Comparison of ENCODE assay signal across 36 cellular contexts in the genomic region with DNA sequence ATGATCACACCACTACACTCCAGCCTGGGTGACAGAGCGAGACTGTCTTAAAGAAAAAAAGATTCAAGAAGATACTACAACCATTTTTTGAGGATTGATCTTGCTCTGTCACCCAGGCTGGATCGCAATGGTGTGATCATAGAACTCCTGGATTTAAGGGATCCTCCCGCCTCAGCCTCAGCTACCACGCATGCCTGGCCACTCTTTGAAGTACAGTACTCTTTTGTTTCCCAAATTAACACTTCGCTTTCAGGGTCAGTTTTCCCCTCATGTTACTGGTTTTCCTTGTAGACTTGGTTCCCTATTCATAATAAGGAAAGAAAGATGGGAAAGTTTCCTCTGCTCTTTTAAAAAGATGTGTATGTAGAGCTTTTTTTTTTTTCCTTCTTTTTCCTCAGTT. TPM values are rescaled to one million over a fixed set of nuclear protein-coding genes. Genes with fewer than 3 reads are reported as not detected.
"Had no signal": no experiment of that assay in that cellular context is flagged by ENCODE, and none has a peak within 500 bp of the region (broad histone marks: within the 10 kb centered on the region; RNA-seq: fewer than 3 reads in every experiment).

No MANE protein-coding gene starts in this region.

- H3K36me3 ChIP-seq: ascending aorta, cardiac muscle cell, MG63 had no signal

- H2AFZ ChIP-seq: PC-9 had no signal

- DNase-seq: activated CD4-positive, alpha-beta T cell treated with anti-CD3 and anti-CD28 coated beads for 1 hour; activated CD4-positive, alpha-beta T cell treated with anti-CD3 and anti-CD28 coated beads for 48 hours; activated CD4-positive, CD25-positive, alpha-beta regulatory T cell; activated CD8-positive, alpha-beta T cell treated with anti-CD3 and anti-CD28 coated beads, Interleukin-2, amount 10 ng/mL, durations not matched to agents 7 days and 5 days; activated gamma-delta T cell; activated naive CD4-positive, alpha-beta T cell treated with Interleukin-2 at 50 U/mL for 16 hours; activated naive CD8-positive, alpha-beta T cell treated with anti-CD3 and anti-CD28 coated beads, Interleukin-2, amount 10 ng/mL, durations not matched to agents 7 days and 5 days; activated T-cell treated with anti-CD3 and anti-CD28 coated beads, Interleukin-2, amount 50 U/mL, for 24 hours; amygdala; Karpas-422; KBM-7; MG63; MV-4-11; NCI-H1092; NCI-H1436 treated with DMSO at 0.1 percent for 48 hours; NCI-H1694 treated with DMSO at 0.1 percent for 48 hours; NCI-H2029; NCI-H345; NCI-H524 treated with DMSO at 0.1 percent for 48 hours; NK-92 treated with Interleukin-12 subunit alpha and Interleukin-12 subunit beta, amount 100 ng/mL, for 24 hours; PC-9; SIG-M5; SW 1271; T-helper 1 cell; T-helper 2 cell; T-helper 9 cell had no signal

- H3K27ac Mint-ChIP-seq: activated CD8-positive, alpha-beta T cell treated with anti-CD3 and anti-CD28 coated beads, Interleukin-2, amount 10 ng/mL, durations not matched to agents 7 days and 5 days; activated naive CD4-positive, alpha-beta T cell treated with anti-CD3 and anti-CD28 coated beads, Interleukin-2, amount 50 U/mL, for 24 hours; activated naive CD8-positive, alpha-beta T cell treated with anti-CD3 and anti-CD28 coated beads, Interleukin-2, amount 10 ng/mL, durations not matched to agents 7 days and 5 days; activated T-cell treated with anti-CD3 and anti-CD28 coated beads, Interleukin-2, amount 50 U/mL, for 24 hours; activated T-helper 2 cell treated with anti-CD3 and anti-CD28 coated beads, Interferon-gamma antibody, Interleukin-2, Interleukin-4, amounts not matched to agents 10 μg/mL and 5 μg/mL and 100 μg/mL, durations not matched to agents 14 hours and 24 hours and 36 hours had no signal

- ATAC-seq: activated CD8-positive, alpha-beta T cell treated with anti-CD3 and anti-CD28 coated beads, Interleukin-2, amount 10 ng/mL, durations not matched to agents 7 days and 5 days; Right ventricle myocardium inferior had no signal

- H3K27me3 ChIP-seq: ascending aorta, cardiac muscle cell, MG63 had no signal

- H3K4me3 Mint-ChIP-seq: activated CD8-positive, alpha-beta T cell treated with anti-CD3 and anti-CD28 coated beads, Interleukin-2, amount 10 ng/mL, durations not matched to agents 7 days and 5 days; activated naive CD4-positive, alpha-beta T cell treated with anti-CD3 and anti-CD28 coated beads, Interleukin-2, amount 50 U/mL, for 24 hours; activated naive CD8-positive, alpha-beta T cell treated with anti-CD3 and anti-CD28 coated beads, Interleukin-2, amount 10 ng/mL, durations not matched to agents 7 days and 5 days; activated T-cell treated with anti-CD3 and anti-CD28 coated beads, Interleukin-2, amount 50 U/mL, for 24 hours; central memory CD8-positive, alpha-beta T cell had no signal

- H3K9me3 ChIP-seq: ascending aorta, MG63 had no signal

- H3K4me2 ChIP-seq: PC-9 had no signal

- FAIRE-seq: RCC 7860 had no signal

- H3K27ac ChIP-seq: ascending aorta, cardiac muscle cell, PC-9, RWPE1, VCaP had no signal

- H3K4me1 Mint-ChIP-seq: activated naive CD4-positive, alpha-beta T cell treated with anti-CD3 and anti-CD28 coated beads, Interleukin-2, amount 50 U/mL, for 24 hours; activated naive CD8-positive, alpha-beta T cell treated with anti-CD3 and anti-CD28 coated beads, Interleukin-2, amount 10 ng/mL, durations not matched to agents 7 days and 5 days; central memory CD8-positive, alpha-beta T cell had no signal

- H3K4me1 ChIP-seq: ascending aorta had no signal

- H3K36me3 Mint-ChIP-seq: activated naive CD4-positive, alpha-beta T cell treated with anti-CD3 and anti-CD28 coated beads, Interleukin-2, amount 50 U/mL, for 24 hours; activated naive CD8-positive, alpha-beta T cell treated with anti-CD3 and anti-CD28 coated beads, Interleukin-2, amount 10 ng/mL, durations not matched to agents 7 days and 5 days had no signal

- H3K9me3 Mint-ChIP-seq: activated naive CD4-positive, alpha-beta T cell treated with anti-CD3 and anti-CD28 coated beads, Interleukin-2, amount 50 U/mL, for 24 hours; activated naive CD8-positive, alpha-beta T cell treated with anti-CD3 and anti-CD28 coated beads, Interleukin-2, amount 10 ng/mL, durations not matched to agents 7 days and 5 days; activated T-cell treated with anti-CD3 and anti-CD28 coated beads, Interleukin-2, amount 50 U/mL, for 24 hours; activated T-helper 2 cell treated with anti-CD3 and anti-CD28 coated beads, Interferon-gamma antibody, Interleukin-2, Interleukin-4, amounts not matched to agents 10 μg/mL and 5 μg/mL and 100 μg/mL, durations not matched to agents 14 hours and 24 hours and 36 hours; central memory CD8-positive, alpha-beta T cell had no signal

- H3K4me3 ChIP-seq: ascending aorta, cardiac muscle cell, MG63, PC-9 had no signal

RNA-seq across cellular contexts. Expression of a gene that starts 34.3 kb away (rescaled TPM):
- total RNA-seq: activated CD8-positive, alpha-beta T cell treated with anti-CD3 and anti-CD28 coated beads, Interleukin-2, amount 10 ng/mL, durations not matched to agents 7 days and 5 days; activated T-helper 2 cell treated with anti-CD3 and anti-CD28 coated beads, Interferon-gamma antibody, Interleukin-2, Interleukin-4, amounts not matched to agents 10 μg/mL and 5 μg/mL and 100 μg/mL, durations not matched to agents 14 hours and 24 hours and 36 hours; ascending aorta; OCI-LY7 had no signal
